8 cellular contexts compared by ENCODE assay signal in the genomic region with DNA sequence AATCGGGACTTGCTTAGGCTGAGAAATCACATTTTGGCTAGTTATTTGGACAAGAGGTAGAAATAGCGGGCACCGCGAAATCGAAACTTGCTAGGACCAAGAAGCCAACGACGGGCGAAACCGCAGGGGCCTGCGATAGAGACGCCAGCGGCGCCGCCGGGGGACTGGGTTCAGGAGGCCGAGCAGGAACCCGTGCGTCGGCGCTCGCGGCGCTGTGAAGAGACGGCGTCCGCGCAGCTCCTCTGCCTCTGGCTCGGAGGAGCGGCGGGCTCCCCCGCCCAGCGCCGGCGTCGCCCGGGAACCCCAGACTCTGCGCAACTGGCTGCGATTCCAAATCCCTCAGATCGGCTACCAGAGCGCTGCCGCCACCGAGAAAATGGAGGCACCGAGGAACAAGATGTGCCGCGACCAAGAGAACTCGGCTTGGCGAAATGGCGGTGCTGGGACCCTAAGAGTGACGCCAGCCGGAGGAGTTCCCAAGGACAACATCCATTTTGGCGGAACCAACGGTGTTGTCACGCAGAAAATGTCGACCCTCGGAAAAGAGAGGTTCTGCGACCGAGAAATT. TPM values are rescaled to one million over a fixed set of nuclear protein-coding genes. Genes with fewer than 3 reads are reported as not detected.
DNase-seq lines count a peak whose midpoint lies in the region; ATAC-seq and TF ChIP-seq lines count a peak whose summit lies in the region.

No MANE protein-coding gene starts in this region.

- DNase-seq in AG09309 (ENCODE audit: low read depth) (no peak), NOMO-1 treated with dmso at 0.1 percent for 144 hours (lab: John Stamatoyannopoulos, UW; ENCODE audit: unreplicated experiment) (peak; percentile 87), esophagus squamous epithelium (lab: John Stamatoyannopoulos, UW) (no peak), myocyte (ENCODE audit: low read depth) (peak; percentile 81)
- peak; percentile 78 to 81 for DNase-seq in activated T-cell treated with anti-CD3 and anti-CD28 coated beads, Interleukin-2, amount 50 U/mL, for 48 hours
- peak; percentile 48 to 72 for DNase-seq in stimulated activated CD8-positive, alpha-beta memory T cell treated with anti-CD3 and anti-CD28 coated beads, Interleukin-7, amount 100 ng/mL, for 4 hours (ENCODE audit: low read depth in 2 of 2)

- H3K4me3 ChIP-seq in AG09309 (ENCODE audit: control insufficient read depth, low read depth, low read length) (peak overlapping the region; percentile 75), esophagus squamous epithelium (peak overlapping the region; percentile 64 to 84 (median 81))

- peak overlapping the region; percentile 97 to 99 (median 99) for H3K27ac ChIP-seq in esophagus squamous epithelium

- no peak for TF ChIP-seq CTCF in AG09309 (IDR thresholded peaks at IDR 0.05; ENCODE audit: control insufficient read depth, insufficient read depth, low read depth, low read length, missing control alignments)
- no peak for TF ChIP-seq CTCF in esophagus squamous epithelium (IDR thresholded peaks at IDR 0.05)

- H3K27me3 ChIP-seq in esophagus squamous epithelium = no peaks in the 10 kb centered on the region

- no peaks in the 10 kb centered on the region for H3K9me3 ChIP-seq in esophagus squamous epithelium

- peak; percentile 36 for ATAC-seq in GM19035 (IDR thresholded peaks at IDR 0.05; ENCODE audit: unreplicated experiment)
- peak; percentile 18 for ATAC-seq in HG03442 (IDR thresholded peaks at IDR 0.05; ENCODE audit: unreplicated experiment)

- TF ChIP-seq POLR2A in esophagus squamous epithelium (IDR thresholded peaks at IDR 0.05) = peak in 2 of 4 donors; percentile 26 to 62

- intact Hi-C loops in esophagus squamous epithelium (cut with DNase I) = loop anchor here (5.0 kb wide), 1 partner anchor 56 kb away; a partner anchor contains a TSS

- 0 to 1% methylated on average over 29 to 39 of the region's 57 CpGs for WGBS in esophagus squamous epithelium, 2 donors

- H3K4me1 ChIP-seq in esophagus squamous epithelium = peaks cover 11 to 45% (median 19%) of the 10 kb centered on the region in 3 donors

- H3K36me3 ChIP-seq in esophagus squamous epithelium = peaks cover 5 to 17% (median 8%) of the 10 kb centered on the region in 3 donors

RNA-seq across cellular contexts. Expression of a gene that starts 26.2 kb away (rescaled TPM):
- 1 to 10 TPM in 2 of 4 donors, under 1 TPM in 2; 0.57 to 2.5 (median 1.6) TPM for total RNA-seq in esophagus squamous epithelium
- 0.86 and 0.88 TPM in 2 replicates for total RNA-seq in myocyte
- 1.0 TPM for polyA plus RNA-seq in myocyte (2012)

RNA-seq across cellular contexts. Expression of a gene that starts 54.4 kb away (rescaled TPM):
- total RNA-seq in esophagus squamous epithelium (10 to 100 TPM; 20.7 to 48.1 (median 35.6) TPM), myocyte (37.9 and 41.5 TPM in 2 replicates)
- 16.1 TPM for polyA plus RNA-seq in myocyte (2012)

Comparison
In these comparisons a context has a peak if more than half of its experiments do, and no peak if none do; other contexts are left out.
1. DNase-seq: peak in NOMO-1 treated with dmso at 0.1 percent for 144 hours (single experiment), activated T-cell treated with anti-CD3 and anti-CD28 coated beads, Interleukin-2, amount 50 U/mL, for 48 hours (2 of 2), myocyte (single experiment) and stimulated activated CD8-positive, alpha-beta memory T cell treated with anti-CD3 and anti-CD28 coated beads, Interleukin-7, amount 100 ng/mL, for 4 hours (2 of 2); none in AG09309 (single experiment) and esophagus squamous epithelium (single experiment).